25 cellular contexts compared by ENCODE assay signal in the genomic region with DNA sequence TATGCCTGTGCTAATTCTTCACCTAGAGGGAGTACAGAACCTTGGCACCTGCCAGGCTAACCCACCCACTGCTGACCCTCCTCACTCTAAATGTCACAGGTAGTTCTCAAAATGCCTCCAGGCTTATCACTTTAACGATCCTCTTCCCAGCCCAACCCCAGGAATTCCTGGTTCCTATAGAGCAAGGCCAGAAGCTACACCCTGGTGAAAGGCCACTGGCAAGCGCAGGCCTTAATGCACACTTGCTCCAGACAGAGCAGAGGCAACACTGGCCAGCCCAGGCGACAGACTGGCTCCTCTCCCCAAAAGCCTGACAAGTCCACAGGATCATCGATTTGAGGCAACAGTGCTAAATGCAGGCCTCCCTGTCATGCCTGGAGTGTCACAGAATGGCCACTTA. TPM values are rescaled to one million over a fixed set of nuclear protein-coding genes. Genes with fewer than 3 reads are reported as not detected.
DNase-seq lines count a peak whose midpoint lies in the region; ATAC-seq and TF ChIP-seq lines count a peak whose summit lies in the region.
"Had no signal": no experiment of that assay in that cellular context is flagged by ENCODE, and none has a peak within 500 bp of the region (broad histone marks: within the 10 kb centered on the region; RNA-seq: fewer than 3 reads in every experiment).

No MANE protein-coding gene starts in this region.

- H3K27ac ChIP-seq in OCI-LY3 (ENCODE audit: low read length) (no peak overlapping the region), hepatocyte (peak overlapping the region; percentile 57), neutrophil (peak overlapping the region; percentile 84)
- H3K27ac ChIP-seq: BLaER1, heart left ventricle, KMS-11 had no signal

- H3K9me2 ChIP-seq in hepatocyte (replicated peaks; ENCODE audit: insufficient read depth), result no peaks in the 10 kb centered on the region

- H3K4me2 ChIP-seq in OCI-LY3 (ENCODE audit: low read length) (peak overlapping the region; percentile 55), hepatocyte (no peak overlapping the region)
- H3K4me2 ChIP-seq: BLaER1, KMS-11 had no signal

- TF ChIP-seq CTCF in OCI-LY3 (IDR thresholded peaks at IDR 0.05; ENCODE audit: low read depth, low read length), result no peak
- no peak for TF ChIP-seq CTCF in hepatocyte (IDR thresholded peaks at IDR 0.05; ENCODE audit: poor library complexity)
- TF ChIP-seq CTCF in neutrophil (IDR thresholded peaks at IDR 0.05), result no peak

- peaks cover 47% of the 10 kb centered on the region for H3K4me1 ChIP-seq in OCI-LY3 (ENCODE audit: low read length)
- H3K4me1 ChIP-seq in hepatocyte (ENCODE audit: insufficient read depth), result peaks cover 34% of the 10 kb centered on the region
- peaks cover 73 to 77% of the 10 kb centered on the region in 2 experiments for H3K4me1 ChIP-seq in neutrophil (ENCODE audit: control insufficient read depth in 1 of 2, insufficient read depth in 1 of 2, low read depth in 1 of 2, low read length in 1 of 2)

- H3K9ac ChIP-seq in OCI-LY3 (ENCODE audit: low read length), result no peak overlapping the region
- H3K9ac ChIP-seq: BLaER1, KMS-11 had no signal

- ATAC-seq in HG03342 (IDR thresholded peaks at IDR 0.05; ENCODE audit: unreplicated experiment), result no peak
- no peak for ATAC-seq in HG02973 (IDR thresholded peaks at IDR 0.05; ENCODE audit: unreplicated experiment)
- ATAC-seq: esophagus mucosa, heart left ventricle had no signal

- no peaks in the 10 kb centered on the region for H3K9me3 ChIP-seq in OCI-LY3 (ENCODE audit: insufficient read depth, low read length)
- H3K9me3 ChIP-seq in hepatocyte (ENCODE audit: low read depth), result no peaks in the 10 kb centered on the region
- H3K9me3 ChIP-seq in neutrophil, result no peaks in the 10 kb centered on the region
- H3K9me3 ChIP-seq: heart left ventricle, spleen had no signal

- H4K20me1 ChIP-seq in OCI-LY3 (ENCODE audit: insufficient read depth, low read length), result peaks cover 9% of the 10 kb centered on the region
- H4K20me1 ChIP-seq in hepatocyte (ENCODE audit: insufficient read depth, poor library complexity, severe bottlenecking), result peaks cover 61% of the 10 kb centered on the region

- whole genome bisulfite sequencing in hepatocyte (ENCODE audit: low lambda C conversion rate, missing lambda C conversion rate), result 56% methylated on average over 4 of the region's 4 CpGs

- H3K27me3 ChIP-seq in OCI-LY3 (ENCODE audit: low read depth, low read length) (no peaks in the 10 kb centered on the region), hepatocyte (no peaks in the 10 kb centered on the region), neutrophil (no peaks in the 10 kb centered on the region)
- H3K27me3 ChIP-seq: BLaER1, heart left ventricle, spleen had no signal

- H3K4me3 ChIP-seq in OCI-LY3 (ENCODE audit: low read length) (no peak overlapping the region; the same call in 1 of the 2 replicates), hepatocyte (no peak overlapping the region), neutrophil (ENCODE audit: low read depth in 1 of 2, low read length in 1 of 2) (no peak overlapping the region)
- H3K4me3 ChIP-seq: BLaER1, heart left ventricle, spleen had no signal

- no peaks in the 10 kb centered on the region for H3K36me3 ChIP-seq in OCI-LY3 (replicated peaks; ENCODE audit: low read depth, low read length)
- H3K36me3 ChIP-seq in hepatocyte (replicated peaks; ENCODE audit: insufficient read depth, low read depth), result no peaks in the 10 kb centered on the region
- H3K36me3 ChIP-seq in neutrophil, result no peaks in the 10 kb centered on the region
- H3K36me3 ChIP-seq: heart left ventricle, spleen had no signal

- peaks cover 53% of the 10 kb centered on the region for H3K79me2 ChIP-seq in OCI-LY3 (ENCODE audit: low read length)
- H3K79me2 ChIP-seq in hepatocyte, result peaks cover 87% of the 10 kb centered on the region

- DNase-seq in ELF-1 (ENCODE audit: low read depth, low spot score) (peak; percentile 83), hepatocyte (ENCODE audit: low spot score) (no peak), NCI-H1092 (lab: John Stamatoyannopoulos, UW) (no peak), NCI-H2081 (lab: John Stamatoyannopoulos, UW) (no peak)
- DNase-seq: activated CD4-positive, alpha-beta T cell treated with anti-CD3 and anti-CD28 coated beads, Interleukin-2, amount 10 ng/mL, durations not matched to agents 7 days and 5 days; activated T-cell treated with anti-CD3 and anti-CD28 coated beads, Interleukin-2, amount 50 U/mL, for 48 hours; DMS79; foreskin fibroblast; GF-D8; heart left ventricle; naive B cell; NCI-H146; NCI-H2171; NCI-H510A; NK-92 treated with Interleukin-12 subunit alpha and Interleukin-12 subunit beta, amount 100 ng/mL, for 24 hours; SHP77 treated with DMSO at 0.1 percent for 48 hours; spleen; T1000 had no signal

- H2AFZ ChIP-seq in OCI-LY3 (ENCODE audit: low read depth, low read length), result no peak overlapping the region
- no peak overlapping the region for H2AFZ ChIP-seq in hepatocyte

RNA-seq across cellular contexts. Expression of a gene that starts 38.8 kb away (rescaled TPM):
- 77.7 and 87.4 TPM in 2 replicates for total RNA-seq in hepatocyte
- 85.5 and 86.3 TPM in 2 replicates for polyA plus RNA-seq in hepatocyte
